ENCODE assay signal across 8 cellular contexts in the genomic region with DNA sequence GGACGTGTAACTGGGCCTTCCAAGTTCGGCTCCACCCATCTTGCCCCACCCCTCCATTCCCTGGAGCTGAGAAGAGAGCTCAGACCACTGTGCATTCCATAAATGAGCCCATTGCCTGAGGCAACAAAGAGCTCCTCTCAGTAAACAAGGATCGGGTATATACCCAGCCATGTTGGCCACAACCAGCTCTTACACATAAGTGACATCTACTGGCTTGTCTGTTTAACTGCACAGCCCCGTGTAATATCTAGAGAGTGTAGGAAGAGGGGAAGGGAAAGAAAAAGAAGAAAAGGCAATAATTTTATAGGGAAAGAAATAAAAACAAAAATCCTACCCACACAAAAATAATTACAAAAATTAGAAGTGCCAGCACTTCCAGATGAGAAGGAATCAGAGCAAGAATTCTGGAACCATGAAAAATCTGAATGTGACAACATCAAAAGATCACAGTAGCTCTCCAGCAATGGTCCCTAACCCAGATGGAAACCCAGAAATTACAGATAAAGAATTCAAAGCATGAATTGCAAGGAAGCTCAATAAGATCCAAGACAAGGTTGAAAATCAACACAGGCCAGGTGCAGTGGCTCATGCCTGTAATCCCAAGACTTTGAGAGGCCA.
DNase-seq lines count a peak whose midpoint lies in the region; ATAC-seq and TF ChIP-seq lines count a peak whose summit lies in the region.

No MANE protein-coding gene starts in this region.

- in situ Hi-C loops in SK-MEL-5 (cut with HindIII; ENCODE audit: low pct_unique_long_range_greater_than_20kb, low sequenced_read_pairs), result no loop called here
- in situ Hi-C loops in astrocyte of the spinal cord (cut with HindIII; ENCODE audit: low sequenced_read_pairs), result no loop called here

- ATAC-seq in HG03139 (IDR thresholded peaks at IDR 0.05; ENCODE audit: unreplicated experiment), result peak; percentile 54
- peak; percentile 99 for ATAC-seq in left lobe of liver

- no peak overlapping the region for H3K4me3 ChIP-seq in astrocyte of the spinal cord (ENCODE audit: low read depth, low read length)

- DNase-seq in activated CD8-positive, alpha-beta memory T cell treated with anti-CD3 and anti-CD28 coated beads for 24 hours, result peak; percentile 79
- DNase-seq in activated CD8-positive, alpha-beta memory T cell treated with anti-CD3 and anti-CD28 coated beads, Interleukin-2, amount 50 U/mL, for 48 hours, result no peak
- DNase-seq in SK-MEL-5 (ENCODE audit: low read depth, low spot score), result peak; percentile 89
- DNase-seq in astrocyte of the spinal cord (ENCODE audit: low read depth, low spot score), result peak; percentile 72
- DNase-seq in left lobe of liver (ENCODE audit: low spot score), result peak; percentile 53
- DNase-seq in middle frontal gyrus (ENCODE audit: extremely low spot score, low spot score), result no peak
- DNase-seq in NCI-H2171 (lab: John Stamatoyannopoulos, UW), result no peak

- peak; percentile 66 for TF ChIP-seq CTCF in astrocyte of the spinal cord (IDR thresholded peaks at IDR 0.05; ENCODE audit: low read depth, low read length)

Comparison
In these comparisons a context has a peak if more than half of its experiments do, and no peak if none do; other contexts are left out.
1. DNase-seq: peak in activated CD8-positive, alpha-beta memory T cell treated with anti-CD3 and anti-CD28 coated beads for 24 hours (single experiment), SK-MEL-5 (single experiment), astrocyte of the spinal cord (single experiment) and left lobe of liver (single experiment); none in activated CD8-positive, alpha-beta memory T cell treated with anti-CD3 and anti-CD28 coated beads, Interleukin-2, amount 50 U/mL, for 48 hours (single experiment), middle frontal gyrus (single experiment) and NCI-H2171 (single experiment).